Comparison of ENCODE assay signal across 9 cellular contexts in the genomic region with DNA sequence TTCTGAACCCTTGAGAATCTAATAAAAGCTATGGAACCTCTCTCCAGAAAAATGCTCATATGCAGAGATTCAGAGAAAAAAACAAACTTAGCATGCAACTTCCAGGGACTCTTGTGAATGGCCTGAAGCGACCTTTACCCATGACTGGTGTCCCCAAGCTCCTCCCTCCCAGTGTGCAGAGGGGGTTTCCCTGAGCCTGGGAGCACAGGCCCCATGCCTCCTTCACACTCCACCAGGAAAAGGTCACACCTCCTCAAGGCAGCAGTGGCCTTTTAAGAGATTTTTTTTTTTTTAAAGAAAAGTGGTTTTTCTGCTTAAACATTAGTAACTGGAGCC.
DNase-seq lines count a peak whose midpoint lies in the region; ATAC-seq lines count a peak whose summit lies in the region.
"Had no signal": no experiment of that assay in that cellular context is flagged by ENCODE, and none has a peak within 500 bp of the region (broad histone marks: within the 10 kb centered on the region; RNA-seq: fewer than 3 reads in every experiment).

No MANE protein-coding gene starts in this region.

- ATAC-seq in HG03039 (IDR thresholded peaks at IDR 0.05; ENCODE audit: unreplicated experiment), result peak; percentile 88
- no peak for ATAC-seq in HG03457 (IDR thresholded peaks at IDR 0.05; ENCODE audit: unreplicated experiment)
- no peak for ATAC-seq in GM18867 (IDR thresholded peaks at IDR 0.05; ENCODE audit: unreplicated experiment)

- H3K4me1 Mint-ChIP-seq in activated naive CD4-positive, alpha-beta T cell treated with anti-CD3 and anti-CD28 coated beads, Interleukin-2, amount 50 U/mL, for 24 hours, result peaks cover 31% of the 10 kb centered on the region
- peaks cover 7% of the 10 kb centered on the region for H3K4me1 Mint-ChIP-seq in activated naive CD4-positive, alpha-beta T cell treated with anti-CD3 and anti-CD28 coated beads, Interleukin-2, amount 10 ng/mL, durations not matched to agents 7 days and 5 days
- peaks cover 17% of the 10 kb centered on the region for H3K4me1 Mint-ChIP-seq in activated naive CD8-positive, alpha-beta T cell (ENCODE audit: low read depth)
- H3K4me1 Mint-ChIP-seq in stimulated activated naive CD8-positive, alpha-beta T cell treated with anti-CD3 and anti-CD28 coated beads, Interleukin-15, Interleukin-2, amounts not matched to agents 100 ng/mL and 50 ng/mL, for 24 hours (ENCODE audit: low read depth), result peaks cover 25% of the 10 kb centered on the region

- DNase-seq in activated naive CD4-positive, alpha-beta T cell treated with anti-CD3 and anti-CD28 coated beads, Interleukin-2, amount 10 ng/mL, durations not matched to agents 7 days and 5 days, result no peak
- no peak for DNase-seq in NCI-H2196 (lab: John Stamatoyannopoulos, UW; ENCODE audit: unreplicated experiment)
- DNase-seq: NCI-H1092 had no signal

- H3K4me3 Mint-ChIP-seq in activated naive CD4-positive, alpha-beta T cell treated with anti-CD3 and anti-CD28 coated beads, Interleukin-2, amount 50 U/mL, for 24 hours, result no peak overlapping the region
- H3K4me3 Mint-ChIP-seq in activated naive CD4-positive, alpha-beta T cell treated with anti-CD3 and anti-CD28 coated beads, Interleukin-2, amount 10 ng/mL, durations not matched to agents 7 days and 5 days, result no peak overlapping the region
- no peak overlapping the region for H3K4me3 Mint-ChIP-seq in activated naive CD8-positive, alpha-beta T cell
- peak overlapping the region; percentile 32 for H3K4me3 Mint-ChIP-seq in stimulated activated naive CD8-positive, alpha-beta T cell treated with anti-CD3 and anti-CD28 coated beads, Interleukin-15, Interleukin-2, amounts not matched to agents 100 ng/mL and 50 ng/mL, for 24 hours

- peaks cover 14% of the 10 kb centered on the region for H3K36me3 Mint-ChIP-seq in activated naive CD4-positive, alpha-beta T cell treated with anti-CD3 and anti-CD28 coated beads, Interleukin-2, amount 50 U/mL, for 24 hours
- H3K36me3 Mint-ChIP-seq in activated naive CD4-positive, alpha-beta T cell treated with anti-CD3 and anti-CD28 coated beads, Interleukin-2, amount 10 ng/mL, durations not matched to agents 7 days and 5 days, result peaks cover 32% of the 10 kb centered on the region
- H3K36me3 Mint-ChIP-seq in activated naive CD8-positive, alpha-beta T cell, result peaks cover 8% of the 10 kb centered on the region
- peaks cover 21% of the 10 kb centered on the region for H3K36me3 Mint-ChIP-seq in stimulated activated naive CD8-positive, alpha-beta T cell treated with anti-CD3 and anti-CD28 coated beads, Interleukin-15, Interleukin-2, amounts not matched to agents 100 ng/mL and 50 ng/mL, for 24 hours (ENCODE audit: low read depth)

- no peaks in the 10 kb centered on the region for H3K27me3 Mint-ChIP-seq in activated naive CD4-positive, alpha-beta T cell treated with anti-CD3 and anti-CD28 coated beads, Interleukin-2, amount 50 U/mL, for 24 hours
- H3K27me3 Mint-ChIP-seq in activated naive CD4-positive, alpha-beta T cell treated with anti-CD3 and anti-CD28 coated beads, Interleukin-2, amount 10 ng/mL, durations not matched to agents 7 days and 5 days, result no peaks in the 10 kb centered on the region
- no peaks in the 10 kb centered on the region for H3K27me3 Mint-ChIP-seq in activated naive CD8-positive, alpha-beta T cell
- no peaks in the 10 kb centered on the region for H3K27me3 Mint-ChIP-seq in stimulated activated naive CD8-positive, alpha-beta T cell treated with anti-CD3 and anti-CD28 coated beads, Interleukin-15, Interleukin-2, amounts not matched to agents 100 ng/mL and 50 ng/mL, for 24 hours

- CTCF ChIA-PET in activated naive CD4-positive, alpha-beta T cell treated with anti-CD3 and anti-CD28 coated beads, Interleukin-2, amount 10 ng/mL, durations not matched to agents 7 days and 5 days (lab: Charles Lee), result interaction anchor here (0.8 to 1.4 kb wide), 2 partner anchors 10 to 32 kb away, joined by 3 read pairs; no protein-coding TSS in a partner anchor

- peak overlapping the region; percentile 3 for H3K27ac Mint-ChIP-seq in activated naive CD4-positive, alpha-beta T cell treated with anti-CD3 and anti-CD28 coated beads, Interleukin-2, amount 50 U/mL, for 24 hours
- no peak overlapping the region for H3K27ac Mint-ChIP-seq in activated naive CD4-positive, alpha-beta T cell treated with anti-CD3 and anti-CD28 coated beads, Interleukin-2, amount 10 ng/mL, durations not matched to agents 7 days and 5 days
- peak overlapping the region; percentile 8 for H3K27ac Mint-ChIP-seq in activated naive CD8-positive, alpha-beta T cell
- peak overlapping the region; percentile 86 for H3K27ac Mint-ChIP-seq in stimulated activated naive CD8-positive, alpha-beta T cell treated with anti-CD3 and anti-CD28 coated beads, Interleukin-15, Interleukin-2, amounts not matched to agents 100 ng/mL and 50 ng/mL, for 24 hours

- no peaks in the 10 kb centered on the region for H3K9me3 Mint-ChIP-seq in activated naive CD4-positive, alpha-beta T cell treated with anti-CD3 and anti-CD28 coated beads, Interleukin-2, amount 50 U/mL, for 24 hours
- no peaks in the 10 kb centered on the region for H3K9me3 Mint-ChIP-seq in activated naive CD4-positive, alpha-beta T cell treated with anti-CD3 and anti-CD28 coated beads, Interleukin-2, amount 10 ng/mL, durations not matched to agents 7 days and 5 days
- no peaks in the 10 kb centered on the region for H3K9me3 Mint-ChIP-seq in activated naive CD8-positive, alpha-beta T cell (ENCODE audit: low read depth)
- H3K9me3 Mint-ChIP-seq in stimulated activated naive CD8-positive, alpha-beta T cell treated with anti-CD3 and anti-CD28 coated beads, Interleukin-15, Interleukin-2, amounts not matched to agents 100 ng/mL and 50 ng/mL, for 24 hours, result no peaks in the 10 kb centered on the region
